8 cellular contexts compared by ENCODE assay signal in the genomic region with DNA sequence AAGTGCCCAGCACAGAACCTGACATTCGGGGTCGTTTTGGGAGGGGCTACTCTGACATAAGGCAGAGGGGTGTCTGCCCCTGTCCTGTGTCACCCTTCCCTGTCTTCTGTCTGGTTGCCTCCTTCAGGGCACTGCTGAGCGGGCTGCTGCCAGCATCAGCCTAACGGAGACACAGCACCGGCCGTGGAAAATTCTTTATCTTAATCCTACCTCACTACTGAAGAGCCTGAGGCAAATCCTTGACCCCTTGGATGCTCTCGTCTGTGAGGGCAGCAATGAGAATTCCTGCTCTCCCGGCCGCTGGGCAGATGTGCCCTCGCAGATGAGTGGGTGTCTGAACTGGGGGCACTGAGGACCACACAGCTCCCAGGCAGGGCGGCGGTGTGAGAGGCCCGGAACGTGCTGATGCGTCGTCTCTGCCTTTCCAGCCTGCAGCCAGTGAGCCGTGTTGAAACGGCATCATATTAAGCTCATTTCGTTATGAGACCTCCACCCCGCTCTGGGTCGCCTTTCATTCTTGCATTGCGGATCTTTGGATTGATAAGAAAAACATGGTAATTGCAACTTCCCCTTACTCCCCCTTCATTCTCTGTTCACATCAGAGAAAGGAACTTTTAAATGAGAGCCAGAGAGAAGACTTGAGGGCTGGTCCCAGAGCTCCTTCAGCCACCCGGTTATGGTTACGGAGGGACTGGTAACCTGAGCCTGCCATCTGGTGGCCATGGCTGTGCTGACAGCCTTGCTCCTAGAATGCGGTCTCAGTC.
A peak's percentile ranks its signal among the peaks of the same experiment; 100 is the strongest.
DNase-seq lines count a peak whose midpoint lies in the region; ATAC-seq and TF ChIP-seq lines count a peak whose summit lies in the region.

No MANE protein-coding gene starts in this region.

- no peak overlapping the region for H3K27ac Mint-ChIP-seq in CD4-positive, CD25-positive, alpha-beta regulatory T cell
- no peak overlapping the region for H3K27ac Mint-ChIP-seq in activated CD8-positive, alpha-beta T cell treated with anti-CD3 and anti-CD28 coated beads, Interleukin-2, amount 10 ng/mL, durations not matched to agents 7 days and 5 days
- H3K27ac Mint-ChIP-seq in endothelial cell (ENCODE audit: unreplicated experiment) = no peak overlapping the region

- intact Hi-C loops in mucosa of descending colon (cut with DNase I, micrococcal nuclease) = loop anchor here in 1 of 2 donors (2.0 kb wide), 1 partner anchor 291 kb away; no protein-coding TSS in a partner anchor

- no peak overlapping the region for H3K27ac ChIP-seq in CD4-positive, CD25-positive, alpha-beta regulatory T cell (ENCODE audit: insufficient read depth, low read length, poor library complexity, severe bottlenecking)

- no peaks in the 10 kb centered on the region for H3K9me3 ChIP-seq in CD4-positive, CD25-positive, alpha-beta regulatory T cell (ENCODE audit: control insufficient read depth in 2 of 2, low read length in 2 of 2)
- H3K9me3 ChIP-seq in mucosa of descending colon = no peaks in the 10 kb centered on the region

- peaks cover 49% of the 10 kb centered on the region for H3K27me3 Mint-ChIP-seq in CD4-positive, CD25-positive, alpha-beta regulatory T cell
- H3K27me3 Mint-ChIP-seq in activated CD8-positive, alpha-beta T cell treated with anti-CD3 and anti-CD28 coated beads, Interleukin-2, amount 10 ng/mL, durations not matched to agents 7 days and 5 days (ENCODE audit: low read depth) = peaks cover 33% of the 10 kb centered on the region
- H3K27me3 Mint-ChIP-seq in endothelial cell (ENCODE audit: unreplicated experiment) = peaks cover 22% of the 10 kb centered on the region

- TF ChIP-seq CTCF in endothelial cell (IDR thresholded peaks at IDR 0.05; ENCODE audit: unreplicated experiment) (peak; percentile 73), mucosa of descending colon (IDR thresholded peaks at IDR 0.05) (peak; percentile 80)

- H3K36me3 ChIP-seq in CD4-positive, CD25-positive, alpha-beta regulatory T cell (ENCODE audit: control insufficient read depth, insufficient read depth, low read length) = no peaks in the 10 kb centered on the region
- H3K36me3 ChIP-seq in mucosa of descending colon (ENCODE audit: low read depth) = no peaks in the 10 kb centered on the region

- H3K27me3 ChIP-seq in CD4-positive, CD25-positive, alpha-beta regulatory T cell (ENCODE audit: control insufficient read depth, insufficient read depth, low read length) = peaks cover 2% of the 10 kb centered on the region

- peaks cover 0 to 9% (median 2%) of the 10 kb centered on the region in 4 donors for H3K4me1 Mint-ChIP-seq in CD4-positive, CD25-positive, alpha-beta regulatory T cell
- peaks cover 6% of the 10 kb centered on the region for H3K4me1 Mint-ChIP-seq in activated CD8-positive, alpha-beta T cell treated with anti-CD3 and anti-CD28 coated beads, Interleukin-2, amount 10 ng/mL, durations not matched to agents 7 days and 5 days (ENCODE audit: low read depth)
- peaks cover 9% of the 10 kb centered on the region for H3K4me1 Mint-ChIP-seq in endothelial cell (ENCODE audit: unreplicated experiment)

- CTCF ChIA-PET in activated CD8-positive, alpha-beta T cell treated with anti-CD3 and anti-CD28 coated beads, Interleukin-2, amount 10 ng/mL, durations not matched to agents 7 days and 5 days (lab: Charles Lee) = interaction anchor here (0.5 to 5.4 kb wide), 48 partner anchors 8 to 533 kb away, joined by 3 to 43 read pairs (median 4); partner anchors contain the start of gene FOXD2

- peak; percentile 76 for ATAC-seq in CD4-positive, CD25-positive, alpha-beta regulatory T cell (ENCODE audit: low read depth in 2 of 2)
- ATAC-seq in GM19351 (IDR thresholded peaks at IDR 0.05; ENCODE audit: unreplicated experiment) (peak; percentile 93), HG03457 (IDR thresholded peaks at IDR 0.05; ENCODE audit: unreplicated experiment) (peak; percentile 90), mucosa of descending colon (peak; percentile 67)
- ATAC-seq in activated CD8-positive, alpha-beta T cell treated with anti-CD3 and anti-CD28 coated beads, Interleukin-2, amount 10 ng/mL, durations not matched to agents 7 days and 5 days = peak; percentile 89

- peak; percentile 25 to 55 (median 50) for DNase-seq in CD4-positive, CD25-positive, alpha-beta regulatory T cell
- DNase-seq in NCI-H526 treated with DMSO at 0.1 percent for 48 hours (lab: John Stamatoyannopoulos, UW) = peak; percentile 74
- DNase-seq in activated CD8-positive, alpha-beta T cell treated with anti-CD3 and anti-CD28 coated beads, Interleukin-2, amount 10 ng/mL, durations not matched to agents 7 days and 5 days = peak; percentile 75
- peak; percentile 83 for DNase-seq in endothelial cell (ENCODE audit: low spot score)
- DNase-seq in mucosa of descending colon = peak; percentile 85 to 95 (median 92)
- DNase-seq in stimulated activated CD8-positive, alpha-beta memory T cell treated with anti-CD3 and anti-CD28 coated beads, Interleukin-4, amount 100 ng/mL, for 48 hours = peak; percentile 79

- peak overlapping the region in 2 of 4 donors; percentile 62 to 74 for H3K4me3 Mint-ChIP-seq in CD4-positive, CD25-positive, alpha-beta regulatory T cell
- H3K4me3 Mint-ChIP-seq in activated CD8-positive, alpha-beta T cell treated with anti-CD3 and anti-CD28 coated beads, Interleukin-2, amount 10 ng/mL, durations not matched to agents 7 days and 5 days = no peak overlapping the region
- no peak overlapping the region for H3K4me3 Mint-ChIP-seq in endothelial cell (ENCODE audit: unreplicated experiment)

- POLR2A ChIA-PET in activated CD8-positive, alpha-beta T cell treated with anti-CD3 and anti-CD28 coated beads, Interleukin-2, amount 10 ng/mL, durations not matched to agents 7 days and 5 days (lab: Charles Lee) = interaction anchor here (0.8 kb wide), 1 partner anchor 285 kb away, joined by 3 read pairs; no protein-coding TSS in a partner anchor

- no peak overlapping the region for H3K4me3 ChIP-seq in CD4-positive, CD25-positive, alpha-beta regulatory T cell (ENCODE audit: low read depth, low read length)
- H3K4me3 ChIP-seq in mucosa of descending colon = no peak overlapping the region

- H3K4me1 ChIP-seq in CD4-positive, CD25-positive, alpha-beta regulatory T cell (ENCODE audit: control insufficient read depth, insufficient read depth, low read length, poor library complexity, severe bottlenecking) = peaks cover 7% of the 10 kb centered on the region
- peaks cover 36% of the 10 kb centered on the region for H3K4me1 ChIP-seq in mucosa of descending colon (ENCODE audit: low read depth)

- H3K36me3 Mint-ChIP-seq in CD4-positive, CD25-positive, alpha-beta regulatory T cell = no peaks in the 10 kb centered on the region
- no peaks in the 10 kb centered on the region for H3K36me3 Mint-ChIP-seq in activated CD8-positive, alpha-beta T cell treated with anti-CD3 and anti-CD28 coated beads, Interleukin-2, amount 10 ng/mL, durations not matched to agents 7 days and 5 days (ENCODE audit: low read depth)
- no peaks in the 10 kb centered on the region for H3K36me3 Mint-ChIP-seq in endothelial cell (ENCODE audit: low read depth, unreplicated experiment)

- H3K9me3 Mint-ChIP-seq in CD4-positive, CD25-positive, alpha-beta regulatory T cell = no peaks in the 10 kb centered on the region
- no peaks in the 10 kb centered on the region for H3K9me3 Mint-ChIP-seq in activated CD8-positive, alpha-beta T cell treated with anti-CD3 and anti-CD28 coated beads, Interleukin-2, amount 10 ng/mL, durations not matched to agents 7 days and 5 days (ENCODE audit: insufficient read depth)
- H3K9me3 Mint-ChIP-seq in endothelial cell (ENCODE audit: unreplicated experiment) = no peaks in the 10 kb centered on the region
